34 cellular contexts compared by ENCODE assay signal in the genomic region with DNA sequence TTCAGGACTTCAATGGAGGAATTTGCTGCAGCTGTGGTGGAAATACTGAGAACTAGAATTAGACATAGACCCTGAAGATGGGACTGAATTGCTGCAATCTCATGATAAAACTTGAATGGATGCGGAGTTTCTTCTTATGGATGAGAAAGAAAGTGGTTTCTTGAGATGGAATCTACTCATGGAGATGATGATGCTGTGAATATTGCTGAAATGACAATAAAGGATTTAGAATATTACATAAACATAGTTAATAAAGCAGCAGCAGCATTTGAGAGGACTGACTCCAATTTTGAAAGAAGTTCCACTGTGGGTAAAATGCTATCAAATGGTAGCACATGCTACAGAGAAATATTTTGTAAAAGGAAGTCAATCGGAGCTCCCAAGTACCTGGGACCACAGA.
DNase-seq lines count a peak whose midpoint lies in the region; ATAC-seq, FAIRE-seq and TF ChIP-seq lines count a peak whose summit lies in the region.
"Had no signal": no experiment of that assay in that cellular context is flagged by ENCODE, and none has a peak within 500 bp of the region (broad histone marks: within the 10 kb centered on the region; RNA-seq: fewer than 3 reads in every experiment).

No MANE protein-coding gene starts in this region.

- H2BK15ac ChIP-seq in IMR-90 (ENCODE audit: low read depth, low read length) = no peak overlapping the region

- no peak overlapping the region for H2BK120ac ChIP-seq in IMR-90 (ENCODE audit: low read depth, low read length)

- no peak overlapping the region for H4K5ac ChIP-seq in IMR-90 (ENCODE audit: low read depth, low read length)

- H3K27me3 ChIP-seq in HepG2 (ENCODE audit: control insufficient read depth in 1 of 2, insufficient read depth in 2 of 2, low read length in 2 of 2) (no peaks in the 10 kb centered on the region), right lobe of liver (no peaks in the 10 kb centered on the region), IMR-90 (ENCODE audit: control insufficient read depth, insufficient read depth, low read length) (peaks cover 2% of the 10 kb centered on the region; the same call in 1 of the 2 replicates), K562 (ENCODE audit: control insufficient read depth in 2 of 2, insufficient read depth in 2 of 2, low read length in 2 of 2) (no peaks in the 10 kb centered on the region)
- H3K27me3 ChIP-seq: BE2C; BLaER1; BLaER1 treated with 17β-estradiol and CSF1 and Interleukin-3, amounts not matched to agents 10 nM and 100 nM had no signal

- H3K79me2 ChIP-seq in HepG2 (ENCODE audit: insufficient read depth, low read length) = no peaks in the 10 kb centered on the region
- H3K79me2 ChIP-seq in K562 (ENCODE audit: control insufficient read depth, insufficient read depth, low read length) = no peaks in the 10 kb centered on the region

- no peaks in the 10 kb centered on the region; the same call in 1 of the 2 replicates for H4K20me1 ChIP-seq in HepG2 (ENCODE audit: insufficient read depth, low read length)
- no peaks in the 10 kb centered on the region for H4K20me1 ChIP-seq in IMR-90 (ENCODE audit: insufficient read depth, low read length)
- no peaks in the 10 kb centered on the region for H4K20me1 ChIP-seq in K562 (replicated peaks; ENCODE audit: control insufficient read depth, insufficient read depth, low read length)
- H4K20me1 ChIP-seq: BLaER1; BLaER1 treated with 17β-estradiol and CSF1 and Interleukin-3, amounts not matched to agents 10 nM and 100 nM had no signal

- H3K56ac ChIP-seq in IMR-90 (ENCODE audit: extremely low read depth, insufficient read depth, low read length) = no peak overlapping the region

- H3K4ac ChIP-seq in IMR-90 (ENCODE audit: low read depth, low read length) = no peak overlapping the region

- intact Hi-C loops in HepG2 (cut with micrococcal nuclease; ENCODE audit: unreplicated experiment) (no loop called here), right lobe of liver (cut with DNase I) (no loop called here), IMR-90 (cut with micrococcal nuclease) (no loop called here), K562 (cut with micrococcal nuclease) (no loop called here)

- dilution Hi-C loops in IMR-90 (cut with HindIII; ENCODE audit: low sequenced_read_pairs, unreplicated experiment) = no loop called here

- H2AK9ac ChIP-seq in IMR-90 (replicated peaks; ENCODE audit: low read depth, low read length, poor library complexity) = no peak overlapping the region

- H3K18ac ChIP-seq in IMR-90 (ENCODE audit: low read depth, low read length) = no peak overlapping the region

- no peak for TF ChIP-seq EP300 in HepG2 (IDR thresholded peaks at IDR 0.05; ENCODE audit: low read depth in 2 of 2, low read length in 2 of 2)
- TF ChIP-seq EP300 in HepG2 (CRISPR knock-in tag; IDR thresholded peaks at IDR 0.05; ENCODE audit: borderline replicate concordance) = no peak
- TF ChIP-seq EP300 in A549 (IDR thresholded peaks at IDR 0.05) = no peak
- no peak for TF ChIP-seq EP300 in K562 (IDR thresholded peaks at IDR 0.05; ENCODE audit: low read length)

- H3K4me2 ChIP-seq in HepG2 (ENCODE audit: low read depth, low read length) (no peak overlapping the region), A549 (no peak overlapping the region), IMR-90 (ENCODE audit: low read depth, low read length) (no peak overlapping the region), K562 (ENCODE audit: insufficient read depth, low read length) (no peak overlapping the region)
- H3K4me2 ChIP-seq: BLaER1; BLaER1 treated with 17β-estradiol and CSF1 and Interleukin-3, amounts not matched to agents 10 nM and 100 nM had no signal

- no peak overlapping the region for H3K27ac ChIP-seq in HepG2 (ENCODE audit: extremely low read length, insufficient read depth, low read length)
- H3K27ac ChIP-seq in right lobe of liver = no peak overlapping the region
- no peak overlapping the region for H3K27ac ChIP-seq in A549
- H3K27ac ChIP-seq in IMR-90 (ENCODE audit: insufficient read depth, low read length) = no peak overlapping the region
- H3K27ac ChIP-seq in K562 (ENCODE audit: extremely low read depth, low read depth, low read length) = no peak overlapping the region
- H3K27ac ChIP-seq: 22Rv1; BLaER1; BLaER1 treated with 17β-estradiol and CSF1 and Interleukin-3, amounts not matched to agents 10 nM and 100 nM; C4-2B had no signal

- H2BK5ac ChIP-seq in IMR-90 (ENCODE audit: low read depth, low read length, poor library complexity, severe bottlenecking) = no peak overlapping the region

- no peak overlapping the region for H4K8ac ChIP-seq in IMR-90 (ENCODE audit: low read depth in 2 of 2, low read length in 2 of 2)

- H4K91ac ChIP-seq in IMR-90 (ENCODE audit: insufficient read depth, low read depth, low read length) = no peak overlapping the region

- TF ChIP-seq CTCF in HepG2 (CRISPR knock-in tag; IDR thresholded peaks at IDR 0.05) (no peak), right lobe of liver (IDR thresholded peaks at IDR 0.05) (no peak), A549 (IDR thresholded peaks at IDR 0.05) (no peak), IMR-90 (conservative IDR thresholded peaks at IDR 0.05; ENCODE audit: low read depth, low read length) (no peak), K562 (IDR thresholded peaks at IDR 0.05 in 2 of 3, conservative IDR thresholded peaks at IDR 0.05 in 1 of 3; ENCODE audit: insufficient read depth in 2 of 3, low read depth in 1 of 3, low read length in 3 of 3) (no peak)

- no peak overlapping the region for H3K14ac ChIP-seq in IMR-90 (replicated peaks; ENCODE audit: low read depth, low read length)

- TF ChIP-seq RAD21 in HepG2 (CRISPR knock-in tag; IDR thresholded peaks at IDR 0.05) (no peak), A549 (conservative IDR thresholded peaks at IDR 0.05 in 1 of 2, IDR thresholded peaks at IDR 0.05 in 1 of 2) (no peak), IMR-90 (IDR thresholded peaks at IDR 0.05; ENCODE audit: low read length) (no peak), K562 (CRISPR knock-in tag; conservative IDR thresholded peaks at IDR 0.05 in 1 of 2, IDR thresholded peaks at IDR 0.05 in 1 of 2) (no peak)

- H3K4me3 ChIP-seq in HepG2 (replicated peaks in 1 of 3; ENCODE audit: insufficient read depth in 1 of 3, low read depth in 2 of 3, low read length in 3 of 3) = no peak overlapping the region
- H3K4me3 ChIP-seq in right lobe of liver = no peak overlapping the region
- no peak overlapping the region for H3K4me3 ChIP-seq in A549
- H3K4me3 ChIP-seq in IMR-90 (ENCODE audit: insufficient read depth, low read depth, low read length) = no peak overlapping the region
- no peak overlapping the region for H3K4me3 ChIP-seq in K562
- H3K4me3 ChIP-seq: BLaER1; BLaER1 treated with 17β-estradiol and CSF1 and Interleukin-3, amounts not matched to agents 10 nM and 100 nM had no signal

- CTCF ChIA-PET in HepG2 (lab: Yijun Ruan, JAX; ENCODE audit: low intra/inter-chr PET ratio, low total read pairs) = no interaction called here
- CTCF ChIA-PET in A549 (lab: Yijun Ruan, JAX) = interaction anchor here (0.6 kb wide), 1 partner anchor 10 kb away, joined by 3 read pairs; no protein-coding TSS in a partner anchor
- CTCF ChIA-PET in IMR-90 (lab: Yijun Ruan, JAX) = interaction anchor here (0.6 kb wide), 2 partner anchors 14 to 24 kb away, joined by 3 to 4 read pairs; no protein-coding TSS in a partner anchor
- CTCF ChIA-PET in K562 (lab: Yijun Ruan, JAX; ENCODE audit: low intra/inter-chr PET ratio) = no interaction called here

- 0% methylated on average over 2 of the region's 2 CpGs for WGBS in HepG2 (ENCODE audit: low lambda C conversion rate)
- 66% methylated on average over 2 of the region's 2 CpGs for WGBS in right lobe of liver (ENCODE audit: insufficient coverage, low coverage, low lambda C conversion rate, missing lambda C conversion rate)
- WGBS in A549 (ENCODE audit: missing lambda C conversion rate) = 77% methylated on average over 2 of the region's 2 CpGs
- WGBS in IMR-90 (ENCODE audit: extremely low coverage in 2 of 2, insufficient read length in 1 of 2), 2 experiments = no CpG with 5 or more reads among the region's 2 CpGs
- WGBS in K562 (ENCODE audit: insufficient coverage, low coverage, missing lambda C conversion rate) = 0% methylated on average over 2 of the region's 2 CpGs

- DNase-seq in HepG2 (ENCODE audit: low spot score) (no peak), right lobe of liver (no peak), A549 (ENCODE audit: low read depth in 1 of 2, low spot score in 1 of 2) (no peak), IMR-90 (no peak), K562 (ENCODE audit: extremely low read depth in 1 of 4, low spot score in 3 of 4) (no peak), NCI-H1105 treated with DMSO at 0.1 percent for 48 hours (lab: John Stamatoyannopoulos, UW) (no peak)
- DNase-seq: 8988T; ACHN; AML-193; BE2C; C1 segment of cervical spinal cord; Caco-2; Calu3; CD4-positive, alpha-beta memory T cell; CD4-positive, alpha-beta T cell; CD4-positive, CD25-positive, alpha-beta regulatory T cell; CD8-positive, alpha-beta memory T cell; CD8-positive, alpha-beta T cell; COR-L47; DMS 273 treated with DMSO at 0.1 percent for 48 hours; DMS153; DMS53; DMS79; DMS79 treated with DMSO at 0.1 percent for 48 hours; DND-41; EL had no signal

- H2BK20ac ChIP-seq in IMR-90 (ENCODE audit: low read depth, low read length) = no peak overlapping the region

- H3K9me3 ChIP-seq in HepG2 (ENCODE audit: low read length) (no peaks in the 10 kb centered on the region), right lobe of liver (no peaks in the 10 kb centered on the region), A549 (no peaks in the 10 kb centered on the region), IMR-90 (ENCODE audit: control insufficient read depth, insufficient read depth, low read length) (no peaks in the 10 kb centered on the region; the same call in 1 of the 2 replicates), K562 (replicated peaks; ENCODE audit: control insufficient read depth, insufficient read depth, low read depth, low read length) (no peaks in the 10 kb centered on the region)
- H3K9me3 ChIP-seq: BE2C; BLaER1; BLaER1 treated with 17β-estradiol and CSF1 and Interleukin-3, amounts not matched to agents 10 nM and 100 nM; Caco-2 had no signal

- TF ChIP-seq POLR2A in HepG2 (IDR thresholded peaks at IDR 0.05; ENCODE audit: insufficient read depth in 1 of 2, low read depth in 2 of 2, low read length in 2 of 2) = no peak
- TF ChIP-seq POLR2A in right lobe of liver (IDR thresholded peaks at IDR 0.05) = no peak
- TF ChIP-seq POLR2A in A549 (IDR thresholded peaks at IDR 0.05; ENCODE audit: low read length) = no peak
- no peak for TF ChIP-seq POLR2A in IMR-90 (IDR thresholded peaks at IDR 0.05; ENCODE audit: low read depth, low read length)
- no peak for TF ChIP-seq POLR2A in K562 (conservative IDR thresholded peaks at IDR 0.05)

- H3K79me1 ChIP-seq in IMR-90 (ENCODE audit: low read depth in 1 of 2, low read length in 2 of 2) = no peaks in the 10 kb centered on the region

- H3K9me1 ChIP-seq in IMR-90 (ENCODE audit: insufficient read depth, low read length) (no peaks in the 10 kb centered on the region), K562 (ENCODE audit: control insufficient read depth, insufficient read depth, low read length) (no peaks in the 10 kb centered on the region)

- H2AFZ ChIP-seq in HepG2 (ENCODE audit: low read length) = no peak overlapping the region
- H2AFZ ChIP-seq in IMR-90 (replicated peaks; ENCODE audit: low read length, poor library complexity) = no peak overlapping the region
- H2AFZ ChIP-seq in K562 (ENCODE audit: low read depth, low read length) = no peak overlapping the region

- BruUV-seq in HepG2 (replicated peaks; lab: Mats Ljungman, UMichigan) (no TSS peak), IMR-90 (replicated peaks; lab: Mats Ljungman, UMichigan) (no TSS peak), K562 (replicated peaks; lab: Mats Ljungman, UMichigan) (no TSS peak)

- no peaks in the 10 kb centered on the region for H3K4me1 ChIP-seq in HepG2 (ENCODE audit: insufficient read depth, low read length)
- H3K4me1 ChIP-seq in right lobe of liver = no peaks in the 10 kb centered on the region
- no peaks in the 10 kb centered on the region for H3K4me1 ChIP-seq in A549
- H3K4me1 ChIP-seq in IMR-90 (ENCODE audit: control insufficient read depth, insufficient read depth, low read length) = no peaks in the 10 kb centered on the region
- H3K4me1 ChIP-seq in K562 (replicated peaks in 1 of 2; ENCODE audit: control insufficient read depth in 2 of 2, insufficient read depth in 2 of 2, low read length in 2 of 2) = no peaks in the 10 kb centered on the region
- H3K4me1 ChIP-seq: BE2C; BLaER1; BLaER1 treated with 17β-estradiol and CSF1 and Interleukin-3, amounts not matched to agents 10 nM and 100 nM; Caco-2 had no signal

- no peaks in the 10 kb centered on the region for H3K36me3 ChIP-seq in HepG2 (replicated peaks in 1 of 2; ENCODE audit: control insufficient read depth in 1 of 2, insufficient read depth in 2 of 2, low read length in 2 of 2)
- H3K36me3 ChIP-seq in right lobe of liver = no peaks in the 10 kb centered on the region
- no peaks in the 10 kb centered on the region for H3K36me3 ChIP-seq in IMR-90 (ENCODE audit: control insufficient read depth, insufficient read depth, low read length)
- no peaks in the 10 kb centered on the region for H3K36me3 ChIP-seq in K562 (ENCODE audit: control insufficient read depth, insufficient read depth, low read length)
- H3K36me3 ChIP-seq: BE2C; BLaER1; BLaER1 treated with 17β-estradiol and CSF1 and Interleukin-3, amounts not matched to agents 10 nM and 100 nM had no signal

- in situ Hi-C loops in HepG2 (cut with HindIII; ENCODE audit: extremely low pct_ligation_motif_present, low pct_unique_long_range_greater_than_20kb) = no loop called here
- in situ Hi-C loops in IMR-90 (cut with MboI; ENCODE audit: low sequenced_read_pairs) = no loop called here
- in situ Hi-C loops in K562 (cut with MboI) = no loop called here

- POLR2A ChIA-PET in HepG2 (lab: Yijun Ruan, JAX) (no interaction called here), A549 (lab: Yijun Ruan, JAX) (no interaction called here), IMR-90 (lab: Charles Lee; ENCODE audit: unreplicated experiment) (no interaction called here), K562 (lab: Yijun Ruan, JAX) (no interaction called here)

- H3K23ac ChIP-seq in IMR-90 (ENCODE audit: low read depth, low read length) = no peak overlapping the region

- H3K9ac ChIP-seq in HepG2 (ENCODE audit: insufficient read depth, low read depth, low read length) = no peak overlapping the region
- H3K9ac ChIP-seq in IMR-90 (ENCODE audit: low read depth, low read length) = no peak overlapping the region
- H3K9ac ChIP-seq in K562 (ENCODE audit: insufficient read depth in 1 of 2, low read depth in 2 of 2, low read length in 2 of 2) = no peak overlapping the region
- H3K9ac ChIP-seq: BLaER1; BLaER1 treated with 17β-estradiol and CSF1 and Interleukin-3, amounts not matched to agents 10 nM and 100 nM had no signal

- no peak overlapping the region for H2AK5ac ChIP-seq in IMR-90 (ENCODE audit: low read depth, low read length)

- FAIRE-seq in HepG2 (lab: Jason Lieb, UNC) (no peak), A549 (lab: Jason Lieb, UNC) (no peak), K562 (lab: Jason Lieb, UNC) (no peak)
- FAIRE-seq: A204.1, D721Med had no signal

- no peak for ATAC-seq in HepG2
- no peak for ATAC-seq in right lobe of liver
- ATAC-seq in A549 = no peak
- ATAC-seq in IMR-90 (ENCODE audit: low read depth) = no peak
- no peak for ATAC-seq in K562
- ATAC-seq in HG02938 (IDR thresholded peaks at IDR 0.05; ENCODE audit: unreplicated experiment) = no peak
- no peak for ATAC-seq in GM21619 (IDR thresholded peaks at IDR 0.05; ENCODE audit: unreplicated experiment)
- ATAC-seq: CD8-positive, alpha-beta T cell had no signal

Comparison
In these comparisons a context has a peak if more than half of its experiments do, and no peak if none do; other contexts are left out.
1. CTCF ChIA-PET loops: an anchor here in A549 (0.6 kb wide) and IMR-90 (0.6 kb wide); none called in HepG2 and K562.